In genomic region chr7:115340828-115341227, GRCh38 we compare ENCODE assay signal across 11 cellular contexts.
DNase-seq lines count a peak whose midpoint lies in the region; ATAC-seq, FAIRE-seq and TF ChIP-seq lines count a peak whose summit lies in the region.
"Had no signal": no experiment of that assay in that cellular context is flagged by ENCODE, and none has a peak within 500 bp of the region (broad histone marks: within the 10 kb centered on the region; RNA-seq: fewer than 3 reads in every experiment).

No MANE protein-coding gene starts in this region.

- no peak overlapping the region for H3K23ac ChIP-seq in IMR-90 (ENCODE audit: low read depth, low read length)
- H3K23ac ChIP-seq in H1 (ENCODE audit: insufficient read length), result no peak overlapping the region

- peak overlapping the region; percentile 28 for H2BK120ac ChIP-seq in IMR-90 (ENCODE audit: low read depth, low read length)
- no peak overlapping the region for H2BK120ac ChIP-seq in H1 (replicated peaks; ENCODE audit: low read depth, low read length)

- CTCF ChIA-PET in IMR-90 (lab: Yijun Ruan, JAX) (interaction anchor here (1.5 kb wide), 1 partner anchor 11 kb away, joined by 3 read pairs; no protein-coding TSS in a partner anchor), H1 (lab: Charles Lee; ENCODE audit: partially characterized antibody) (interaction anchor here (1.1 to 1.6 kb wide), 4 partner anchors 12 to 893 kb away, joined by 3 read pairs; no protein-coding TSS in a partner anchor)

- no peaks in the 10 kb centered on the region for H3K9me3 Mint-ChIP-seq in activated naive CD8-positive, alpha-beta T cell treated with anti-CD3 and anti-CD28 coated beads, Interleukin-2, amount 50 U/mL, for 24 hours
- H3K9me3 Mint-ChIP-seq in activated naive CD8-positive, alpha-beta T cell treated with anti-CD3 and anti-CD28 coated beads for 36 hours, result no peaks in the 10 kb centered on the region
- peaks cover 10% of the 10 kb centered on the region for H3K9me3 Mint-ChIP-seq in type B pancreatic cell
- H3K9me3 Mint-ChIP-seq: activated naive CD4-positive, alpha-beta T cell treated with anti-CD3 and anti-CD28 coated beads, Interleukin-2, amount 50 U/mL, for 24 hours had no signal

- H3K4me1 ChIP-seq in IMR-90 (ENCODE audit: control insufficient read depth, insufficient read depth, low read length) (no peaks in the 10 kb centered on the region), H1 (replicated peaks in 1 of 4; ENCODE audit: control insufficient read depth in 3 of 4, insufficient read depth in 4 of 4, low read length in 3 of 4) (no peaks in the 10 kb centered on the region), testis (no peaks in the 10 kb centered on the region)

- H3K56ac ChIP-seq in IMR-90 (ENCODE audit: extremely low read depth, insufficient read depth, low read length) (no peak overlapping the region), H1 (replicated peaks; ENCODE audit: insufficient read length, low read depth, low read length) (no peak overlapping the region)

- H3K79me1 ChIP-seq in IMR-90 (ENCODE audit: low read depth in 1 of 2, low read length in 2 of 2) (no peaks in the 10 kb centered on the region), H1 (ENCODE audit: low read depth, low read length) (no peaks in the 10 kb centered on the region)

- TF ChIP-seq CTCF in IMR-90 (conservative IDR thresholded peaks at IDR 0.05; ENCODE audit: low read depth, low read length) (no peak), H1 (IDR thresholded peaks at IDR 0.05; ENCODE audit: control extremely low read depth in 1 of 3, insufficient read depth in 1 of 3, low read depth in 1 of 3, low read length in 3 of 3) (peak in 1 of 3 experiments; percentile 12; a peak in 1 of 4 replicates), type B pancreatic cell (conservative IDR thresholded peaks at IDR 0.05) (peak; percentile 56), testis (IDR thresholded peaks at IDR 0.05) (peak in 1 of 3 experiments; percentile 40)

- no peaks in the 10 kb centered on the region for H3K9me1 ChIP-seq in IMR-90 (ENCODE audit: insufficient read depth, low read length)

- peak overlapping the region; percentile 38; the same call in 1 of the 2 replicates for H3K18ac ChIP-seq in IMR-90 (ENCODE audit: low read depth, low read length)
- no peak overlapping the region for H3K18ac ChIP-seq in H1 (ENCODE audit: extremely low read depth, low read length)

- H3K36me3 Mint-ChIP-seq in activated naive CD8-positive, alpha-beta T cell treated with anti-CD3 and anti-CD28 coated beads, Interleukin-2, amount 50 U/mL, for 24 hours (ENCODE audit: low read depth), result no peaks in the 10 kb centered on the region
- H3K36me3 Mint-ChIP-seq in activated naive CD8-positive, alpha-beta T cell treated with anti-CD3 and anti-CD28 coated beads for 36 hours, result no peaks in the 10 kb centered on the region
- no peaks in the 10 kb centered on the region for H3K36me3 Mint-ChIP-seq in type B pancreatic cell
- H3K36me3 Mint-ChIP-seq: activated naive CD4-positive, alpha-beta T cell treated with anti-CD3 and anti-CD28 coated beads, Interleukin-2, amount 50 U/mL, for 24 hours had no signal

- H3K9ac ChIP-seq in IMR-90 (ENCODE audit: low read depth, low read length) (no peak overlapping the region), H1 (replicated peaks in 1 of 4; ENCODE audit: extremely low read depth in 1 of 4, low read depth in 3 of 4, low read length in 3 of 4) (no peak overlapping the region)

- H3K4me3 ChIP-seq in IMR-90 (ENCODE audit: insufficient read depth, low read depth, low read length) (no peak overlapping the region), H1 (ENCODE audit: extremely low read depth in 1 of 4, insufficient read depth in 2 of 4, low read depth in 3 of 4, low read length in 4 of 4) (no peak overlapping the region), testis (no peak overlapping the region)

- H3K4ac ChIP-seq in IMR-90 (ENCODE audit: low read depth, low read length) (peak overlapping the region; percentile 1; the same call in 1 of the 2 replicates), H1 (replicated peaks; ENCODE audit: insufficient read length, low read depth, low read length) (no peak overlapping the region)

- WGBS in IMR-90 (ENCODE audit: extremely low coverage in 2 of 2, insufficient read length in 1 of 2), 2 experiments, result 40% methylated on average over 1 of the region's 4 CpGs; no CpG with 5 or more reads in 1 of the 2 experiments
- 82% methylated on average over 4 of the region's 4 CpGs; no CpG with 5 or more reads in 1 of the 2 experiments for WGBS in H1 (ENCODE audit: extremely low coverage in 1 of 2, insufficient coverage in 1 of 2, insufficient read length in 1 of 2, insufficient replicate concordance in 2 of 2, low coverage in 1 of 2, low lambda C conversion rate in 2 of 2, missing lambda C conversion rate in 1 of 2), 2 experiments
- 89 to 91% methylated on average over 4 of the region's 4 CpGs for WGBS in testis, 2 donors

- dilution Hi-C loops in IMR-90 (cut with HindIII; ENCODE audit: low sequenced_read_pairs, unreplicated experiment), result no loop called here

- H3K27me3 ChIP-seq in IMR-90 (ENCODE audit: control insufficient read depth, insufficient read depth, low read length) (no peaks in the 10 kb centered on the region), H1 (replicated peaks in 1 of 4; ENCODE audit: control insufficient read depth in 3 of 4, extremely low read depth in 1 of 4, insufficient read depth in 3 of 4, low read length in 3 of 4) (no peaks in the 10 kb centered on the region), testis (no peaks in the 10 kb centered on the region)

- H3K23me2 ChIP-seq in H1 (ENCODE audit: low read depth, low read length), result no peaks in the 10 kb centered on the region

- H3K27ac ChIP-seq in IMR-90 (ENCODE audit: insufficient read depth, low read length), result no peak overlapping the region
- no peak overlapping the region for H3K27ac ChIP-seq in H1 (ENCODE audit: low read depth, low read length)
- H3K27ac ChIP-seq in testis, result no peak overlapping the region

- no peak overlapping the region for H3K27ac Mint-ChIP-seq in activated naive CD8-positive, alpha-beta T cell treated with anti-CD3 and anti-CD28 coated beads, Interleukin-2, amount 50 U/mL, for 24 hours
- no peak overlapping the region for H3K27ac Mint-ChIP-seq in activated naive CD8-positive, alpha-beta T cell treated with anti-CD3 and anti-CD28 coated beads for 36 hours
- H3K27ac Mint-ChIP-seq in type B pancreatic cell, result no peak overlapping the region
- H3K27ac Mint-ChIP-seq: activated naive CD4-positive, alpha-beta T cell treated with anti-CD3 and anti-CD28 coated beads, Interleukin-2, amount 50 U/mL, for 24 hours had no signal

- H2AK9ac ChIP-seq in IMR-90 (replicated peaks; ENCODE audit: low read depth, low read length, poor library complexity), result no peak overlapping the region

- H3K4me2 ChIP-seq in IMR-90 (ENCODE audit: low read depth, low read length), result no peak overlapping the region
- H3K4me2 ChIP-seq in H1 (ENCODE audit: insufficient read depth in 1 of 2, low read depth in 2 of 2, low read length in 2 of 2), result no peak overlapping the region

- TF ChIP-seq POLR2A in IMR-90 (IDR thresholded peaks at IDR 0.05; ENCODE audit: low read depth, low read length) (no peak), H1 (IDR thresholded peaks at IDR 0.05; ENCODE audit: control extremely low read depth in 1 of 2, low read depth in 2 of 2, low read length in 2 of 2) (no peak), testis (IDR thresholded peaks at IDR 0.05) (no peak)

- no peak for FAIRE-seq in H1 (lab: Jason Lieb, UNC)

- no peak for DNase-seq in activated naive CD8-positive, alpha-beta T cell treated with anti-CD3 and anti-CD28 coated beads, Interleukin-2, amount 50 U/mL, for 24 hours
- DNase-seq in activated naive CD8-positive, alpha-beta T cell treated with anti-CD3 and anti-CD28 coated beads for 36 hours, result no peak
- peak; percentile 94 for DNase-seq in IMR-90
- no peak for DNase-seq in H1 (ENCODE audit: low read depth in 1 of 2, low spot score in 2 of 2)
- DNase-seq in type B pancreatic cell (ENCODE audit: extremely low spot score, unreplicated experiment), result no peak
- no peak for DNase-seq in NCI-H2081 treated with DMSO at 0.1 percent for 48 hours (lab: John Stamatoyannopoulos, UW)
- DNase-seq in testis, result no peak
- DNase-seq: SHP77; stimulated activated CD4-positive, alpha-beta T cell treated with anti-CD3 and anti-CD28 coated beads, Interleukin-4, amount 100 ng/mL, for 24 hours had no signal

- H3K27me3 Mint-ChIP-seq in activated naive CD8-positive, alpha-beta T cell treated with anti-CD3 and anti-CD28 coated beads, Interleukin-2, amount 50 U/mL, for 24 hours, result no peaks in the 10 kb centered on the region
- no peaks in the 10 kb centered on the region for H3K27me3 Mint-ChIP-seq in activated naive CD8-positive, alpha-beta T cell treated with anti-CD3 and anti-CD28 coated beads for 36 hours
- H3K27me3 Mint-ChIP-seq in type B pancreatic cell, result no peaks in the 10 kb centered on the region

- H3K4me1 Mint-ChIP-seq in activated naive CD8-positive, alpha-beta T cell treated with anti-CD3 and anti-CD28 coated beads, Interleukin-2, amount 50 U/mL, for 24 hours, result peaks cover 3% of the 10 kb centered on the region
- H3K4me1 Mint-ChIP-seq in activated naive CD8-positive, alpha-beta T cell treated with anti-CD3 and anti-CD28 coated beads for 36 hours, result no peaks in the 10 kb centered on the region
- H3K4me1 Mint-ChIP-seq in type B pancreatic cell (ENCODE audit: unreplicated experiment), result peaks cover 11% of the 10 kb centered on the region

- peak overlapping the region in 1 of 2 experiments; percentile 29; a peak in 1 of 4 replicates for H4K8ac ChIP-seq in IMR-90 (ENCODE audit: low read depth in 2 of 2, low read length in 2 of 2)
- H4K8ac ChIP-seq in H1 (ENCODE audit: extremely low read depth, insufficient read depth, low read length), result no peak overlapping the region

- no peak overlapping the region for H4K91ac ChIP-seq in IMR-90 (ENCODE audit: insufficient read depth, low read depth, low read length)
- no peak overlapping the region for H4K91ac ChIP-seq in H1 (replicated peaks; ENCODE audit: insufficient read length, low read length)

- no peaks in the 10 kb centered on the region for H3K79me2 ChIP-seq in H1 (ENCODE audit: control insufficient read depth in 1 of 2, insufficient read depth in 2 of 2, low read length in 2 of 2)

- H2AK5ac ChIP-seq in IMR-90 (ENCODE audit: low read depth, low read length), result no peak overlapping the region
- no peak overlapping the region for H2AK5ac ChIP-seq in H1 (ENCODE audit: low read depth, low read length)

- H3K36me3 ChIP-seq in IMR-90 (ENCODE audit: control insufficient read depth, insufficient read depth, low read length) (no peaks in the 10 kb centered on the region), H1 (ENCODE audit: control insufficient read depth in 2 of 4, insufficient read depth in 4 of 4, low read length in 3 of 4) (no peaks in the 10 kb centered on the region), testis (ENCODE audit: low read depth, missing control alignments) (no peaks in the 10 kb centered on the region)

- POLR2A ChIA-PET in IMR-90 (lab: Charles Lee; ENCODE audit: unreplicated experiment), result interaction anchor here (0.6 kb wide), 1 partner anchor 315 kb away, joined by 6 read pairs; no protein-coding TSS in a partner anchor
- POLR2A ChIA-PET in H1 (lab: Charles Lee; ENCODE audit: partially characterized antibody), result no interaction called here

- in situ Hi-C loops in IMR-90 (cut with MboI; ENCODE audit: low sequenced_read_pairs), result no loop called here

- H3K4me3 Mint-ChIP-seq in activated naive CD8-positive, alpha-beta T cell treated with anti-CD3 and anti-CD28 coated beads, Interleukin-2, amount 50 U/mL, for 24 hours, result no peak overlapping the region
- no peak overlapping the region for H3K4me3 Mint-ChIP-seq in activated naive CD8-positive, alpha-beta T cell treated with anti-CD3 and anti-CD28 coated beads for 36 hours
- H3K4me3 Mint-ChIP-seq in type B pancreatic cell, result no peak overlapping the region
- H3K4me3 Mint-ChIP-seq: activated naive CD4-positive, alpha-beta T cell treated with anti-CD3 and anti-CD28 coated beads, Interleukin-2, amount 50 U/mL, for 24 hours had no signal

- peak; percentile 49 for ATAC-seq in activated naive CD8-positive, alpha-beta T cell treated with anti-CD3 and anti-CD28 coated beads, Interleukin-2, amount 50 U/mL, for 24 hours
- ATAC-seq in IMR-90 (ENCODE audit: low read depth) (peak; percentile 74), GM21576 (IDR thresholded peaks at IDR 0.05; ENCODE audit: unreplicated experiment) (no peak)

- BruUV-seq in IMR-90 (replicated peaks; lab: Mats Ljungman, UMichigan), result no TSS peak

- H2AFZ ChIP-seq in IMR-90 (replicated peaks; ENCODE audit: low read length, poor library complexity) (no peak overlapping the region), H1 (ENCODE audit: low read length) (peak overlapping the region; percentile 25; the same call in 1 of the 2 replicates)

- H4K5ac ChIP-seq in IMR-90 (ENCODE audit: low read depth, low read length) (no peak overlapping the region; the same call in 1 of the 2 replicates), H1 (ENCODE audit: insufficient read length, low read depth, low read length) (no peak overlapping the region)

- TF ChIP-seq RAD21 in IMR-90 (IDR thresholded peaks at IDR 0.05; ENCODE audit: low read length) (no peak), H1 (IDR thresholded peaks at IDR 0.05 in 1 of 2, conservative IDR thresholded peaks at IDR 0.05 in 1 of 2; ENCODE audit: low read depth in 2 of 2, low read length in 2 of 2) (0 out of 4 replicates have a peak, but pooled peaks of 1 of the 2 experiments have one; percentile 3)

- H2BK15ac ChIP-seq in IMR-90 (ENCODE audit: low read depth, low read length) (0 out of 3 replicates have a peak overlapping the region, but pooled peaks have one; percentile 64), H1 (ENCODE audit: low read length) (no peak overlapping the region)

- peak overlapping the region; percentile 85 for H2BK5ac ChIP-seq in IMR-90 (ENCODE audit: low read depth, low read length, poor library complexity, severe bottlenecking)
- no peak overlapping the region for H2BK5ac ChIP-seq in H1 (ENCODE audit: low read depth, low read length)

- intact Hi-C loops in IMR-90 (cut with micrococcal nuclease) (no loop called here), testis (cut with DNase I; ENCODE audit: low total_unique reads) (no loop called here)

- no peak for TF ChIP-seq EP300 in H1 (IDR thresholded peaks at IDR 0.05; ENCODE audit: borderline replicate concordance in 1 of 2, low read depth in 2 of 2, low read length in 2 of 2)

- no peaks in the 10 kb centered on the region for H4K20me1 ChIP-seq in IMR-90 (ENCODE audit: insufficient read depth, low read length)
- no peaks in the 10 kb centered on the region for H4K20me1 ChIP-seq in H1 (replicated peaks in 1 of 2; ENCODE audit: control insufficient read depth in 1 of 2, insufficient read depth in 2 of 2, low read length in 2 of 2)

- H2BK20ac ChIP-seq in IMR-90 (ENCODE audit: low read depth, low read length) (peak overlapping the region; percentile 60; the same call in 1 of the 2 replicates), H1 (ENCODE audit: low read length) (no peak overlapping the region)

- 0 out of 2 replicates have a peak overlapping the region, but pooled peaks have one; percentile 58 for H3K14ac ChIP-seq in IMR-90 (replicated peaks; ENCODE audit: low read depth, low read length)
- H3K14ac ChIP-seq in H1 (ENCODE audit: insufficient read length), result no peak overlapping the region

- H3K9me3 ChIP-seq in IMR-90 (ENCODE audit: control insufficient read depth, insufficient read depth, low read length), result no peaks in the 10 kb centered on the region
- no peaks in the 10 kb centered on the region for H3K9me3 ChIP-seq in H1 (ENCODE audit: insufficient read depth in 2 of 2, low read depth in 1 of 2, low read length in 1 of 2)
- H3K9me3 ChIP-seq in testis, result no peaks in the 10 kb centered on the region

- no peak overlapping the region for H2BK12ac ChIP-seq in H1 (ENCODE audit: low read depth, low read length)
